Comparison of ENCODE assay signal across 1 cellular context in genomic region chr5:35856186-35857003, GRCh38.
TF ChIP-seq lines count a peak whose summit lies in the region.

Gene IL7R, plus strand, starts transcription at chr5:35856891. Its CDS starts 87 bp downstream, at chr5:35856978.

TF ChIP-seq in GM23338, 12 proteins besides CTCF, POLR2A, EP300 and RAD21 (continued from another document):
- no peak for TF ChIP-seq ETS1 (IDR thresholded peaks at IDR 0.05)
- TF ChIP-seq STAT1 (IDR thresholded peaks at IDR 0.05; ENCODE audit: unreplicated experiment), result no peak
